Comparison of ENCODE assay signal across 8 cellular contexts in the genomic region with DNA sequence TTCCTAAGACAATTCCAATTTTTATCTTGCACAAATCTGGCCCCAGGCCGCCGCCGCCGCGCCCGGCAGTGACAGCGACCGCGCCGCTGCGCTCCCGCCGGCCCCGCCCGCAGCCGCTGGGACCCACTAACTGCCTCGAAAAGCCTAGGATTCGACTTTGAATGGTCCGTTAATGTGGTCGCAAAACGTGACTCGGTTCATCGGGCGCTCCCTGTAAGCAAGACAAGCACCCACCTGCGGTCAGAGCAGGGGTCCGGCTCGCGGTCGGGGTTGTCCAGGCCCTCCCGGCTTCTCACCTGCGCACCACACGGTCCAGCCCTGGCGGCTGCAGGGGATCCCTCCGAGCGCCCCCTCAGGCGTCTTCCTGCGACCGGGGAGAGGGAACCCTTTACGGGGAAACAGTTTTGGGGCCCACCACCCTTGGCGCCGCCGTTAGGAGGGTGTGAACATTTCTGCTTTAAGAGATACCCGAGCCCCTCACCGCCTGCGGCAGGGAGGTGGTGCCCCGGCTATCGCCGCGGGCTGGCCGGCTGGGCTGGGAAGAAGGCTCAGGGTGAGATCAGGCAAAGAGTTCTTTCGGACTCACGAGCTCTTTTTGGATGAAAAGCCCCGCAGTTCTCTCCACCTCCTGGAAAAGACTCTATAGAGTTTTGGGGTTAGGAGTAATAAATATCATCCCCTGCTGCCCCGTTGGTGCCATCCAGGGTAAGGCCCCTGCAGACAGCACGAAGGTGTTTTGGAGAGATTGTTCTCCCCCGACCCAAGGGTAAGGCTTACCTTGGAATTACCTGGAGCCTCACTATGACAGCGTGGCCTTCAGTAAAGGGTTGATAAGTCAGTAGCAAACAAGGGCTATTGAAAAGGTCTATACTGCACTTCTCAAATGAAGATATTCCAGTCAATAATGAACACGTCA. TPM values are rescaled to one million over a fixed set of nuclear protein-coding genes. Genes with fewer than 3 reads are reported as not detected.
DNase-seq lines count a peak whose midpoint lies in the region; TF ChIP-seq lines count a peak whose summit lies in the region.

No MANE protein-coding gene starts in this region.

- H3K9me3 Mint-ChIP-seq in progenitor cell of endocrine pancreas (ENCODE audit: low read depth) = no peaks in the 10 kb centered on the region

- TF ChIP-seq CTCF in WI38 (IDR thresholded peaks at IDR 0.05; ENCODE audit: low read depth, low read length) (no peak), foreskin fibroblast (IDR thresholded peaks at IDR 0.05; ENCODE audit: low read depth, low read length) (no peak), progenitor cell of endocrine pancreas (IDR thresholded peaks at IDR 0.05; ENCODE audit: unreplicated experiment) (peak; percentile 42)

- no peaks in the 10 kb centered on the region for H3K36me3 Mint-ChIP-seq in progenitor cell of endocrine pancreas (ENCODE audit: insufficient read depth)

- H3K4me3 ChIP-seq in WI38 (ENCODE audit: low read depth, low read length) (peak overlapping the region; percentile 41), foreskin fibroblast (ENCODE audit: low read depth in 1 of 2, low read length in 2 of 2) (peak overlapping the region; percentile 41 to 47)

- intact Hi-C loops in posterior vena cava (cut with DNase I) = no loop called here

- H3K4me3 Mint-ChIP-seq in progenitor cell of endocrine pancreas (ENCODE audit: low read depth) = peak overlapping the region; percentile 69

- peak overlapping the region; percentile 5 for H3K27ac Mint-ChIP-seq in progenitor cell of endocrine pancreas

- DNase-seq in activated gamma-delta T cell treated with Interleukin-2 at 50 U/mL for 16 hours (peak; percentile 13), activated gamma-delta T cell (lab: John Stamatoyannopoulos, UW) (no peak), foreskin fibroblast (peak in 1 of 2 donors; percentile 45), progenitor cell of endocrine pancreas (ENCODE audit: low spot score, unreplicated experiment) (peak; percentile 62), posterior vena cava (ENCODE audit: low spot score) (no peak), ureter (ENCODE audit: low spot score) (no peak), kidney tubule cell (ENCODE audit: low spot score) (no peak)

- peaks cover 48% of the 10 kb centered on the region for H3K27me3 Mint-ChIP-seq in progenitor cell of endocrine pancreas

- H3K4me1 Mint-ChIP-seq in progenitor cell of endocrine pancreas (ENCODE audit: low read depth) = peaks cover 3% of the 10 kb centered on the region

RNA-seq across cellular contexts. Expression of gene FOXJ2, which starts 13.6 kb away (rescaled TPM):
- total RNA-seq in progenitor cell of endocrine pancreas (20.0 and 20.8 TPM in 2 replicates), posterior vena cava (10 to 100 TPM; 20.4 to 23.8 TPM), ureter (21.1 TPM)

RNA-seq across cellular contexts. Expression of gene C3AR1, which starts 47.2 kb away (rescaled TPM):
- total RNA-seq in progenitor cell of endocrine pancreas (not detected in 2 replicates), posterior vena cava (10 to 100 TPM; 17.1 to 26.6 TPM), ureter (4.6 TPM)

Comparison
In these comparisons a context has a peak if more than half of its experiments do, and no peak if none do; other contexts are left out.
1. DNase-seq: peak in activated gamma-delta T cell treated with Interleukin-2 at 50 U/mL for 16 hours (single experiment) and progenitor cell of endocrine pancreas (single experiment); none in activated gamma-delta T cell (single experiment), posterior vena cava (single experiment), ureter (single experiment) and kidney tubule cell (single experiment).